9 cellular contexts compared by ENCODE assay signal in the genomic region with DNA sequence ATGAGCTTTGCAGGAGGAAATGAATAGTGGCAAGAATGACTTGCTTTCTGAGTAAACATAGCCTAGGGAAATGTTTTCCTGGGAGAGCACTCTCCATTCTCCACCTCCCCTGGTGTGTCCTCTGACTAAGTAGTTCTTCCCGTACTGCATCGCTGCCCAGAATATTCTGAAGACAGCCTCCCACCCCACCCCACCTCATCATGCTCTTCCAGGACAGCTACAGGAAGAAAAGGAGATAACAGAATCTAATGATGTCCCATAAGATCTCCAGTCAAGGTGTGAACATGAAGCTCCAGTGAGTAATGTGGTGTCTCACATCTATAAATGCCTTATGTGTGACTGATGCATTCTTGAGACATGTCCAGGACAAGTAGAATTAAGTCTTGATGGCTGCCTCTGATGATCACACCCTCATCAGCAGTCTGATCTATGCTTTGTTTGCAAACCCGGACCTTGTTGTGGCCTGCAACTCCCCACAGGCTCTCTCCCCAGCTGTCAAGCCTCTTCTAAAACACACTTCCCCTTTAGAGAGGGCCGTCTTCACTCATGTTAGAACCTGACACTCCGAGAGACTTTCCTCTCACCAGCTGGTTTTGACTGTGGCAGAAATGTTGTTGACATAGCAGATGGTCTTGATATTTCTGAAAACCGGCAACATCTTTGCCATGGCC.
DNase-seq lines count a peak whose midpoint lies in the region; ATAC-seq, FAIRE-seq and TF ChIP-seq lines count a peak whose summit lies in the region.
"Had no signal": no experiment of that assay in that cellular context is flagged by ENCODE, and none has a peak within 500 bp of the region (broad histone marks: within the 10 kb centered on the region; RNA-seq: fewer than 3 reads in every experiment).

No MANE protein-coding gene starts in this region.

- no peak overlapping the region for H3K4me3 Mint-ChIP-seq in astrocyte (ENCODE audit: unreplicated experiment)
- H3K4me3 Mint-ChIP-seq in natural killer cell, result no peak overlapping the region
- H3K4me3 Mint-ChIP-seq in activated T-helper 2 cell treated with anti-CD3 and anti-CD28 coated beads, Interferon-gamma antibody, Interleukin-2, Interleukin-4, amounts not matched to agents 10 μg/mL and 5 μg/mL and 100 μg/mL, durations not matched to agents 14 hours and 24 hours and 36 hours (ENCODE audit: low read depth), result no peak overlapping the region

- TF ChIP-seq POLR2A in GM12892 (IDR thresholded peaks at IDR 0.05; ENCODE audit: low read depth, low read length), result no peak

- H3K27ac Mint-ChIP-seq in astrocyte (ENCODE audit: unreplicated experiment) (peak overlapping the region; percentile 98), natural killer cell (peak overlapping the region in 1 of 2 donors; percentile 78)
- no peak overlapping the region for H3K27ac Mint-ChIP-seq in activated T-helper 2 cell treated with anti-CD3 and anti-CD28 coated beads, Interferon-gamma antibody, Interleukin-2, Interleukin-4, amounts not matched to agents 10 μg/mL and 5 μg/mL and 100 μg/mL, durations not matched to agents 14 hours and 24 hours and 36 hours

- H3K36me3 Mint-ChIP-seq in astrocyte (ENCODE audit: low read depth, unreplicated experiment) (no peaks in the 10 kb centered on the region), natural killer cell (no peaks in the 10 kb centered on the region)
- no peaks in the 10 kb centered on the region for H3K36me3 Mint-ChIP-seq in activated T-helper 2 cell treated with anti-CD3 and anti-CD28 coated beads, Interferon-gamma antibody, Interleukin-2, Interleukin-4, amounts not matched to agents 10 μg/mL and 5 μg/mL and 100 μg/mL, durations not matched to agents 14 hours and 24 hours and 36 hours (ENCODE audit: low read depth)

- H3K79me2 ChIP-seq in astrocyte (ENCODE audit: insufficient read depth, low read length), result no peaks in the 10 kb centered on the region

- H4K20me1 ChIP-seq in astrocyte (ENCODE audit: insufficient read depth, low read length), result no peaks in the 10 kb centered on the region

- peaks cover 20% of the 10 kb centered on the region for H3K4me1 ChIP-seq in astrocyte (ENCODE audit: insufficient read depth, low read length)

- no peaks in the 10 kb centered on the region for H3K27me3 ChIP-seq in astrocyte (ENCODE audit: insufficient read depth, low read length)

- TF ChIP-seq CTCF in astrocyte (IDR thresholded peaks at IDR 0.05; ENCODE audit: insufficient read depth, low read depth, low read length) (no peak), natural killer cell (IDR thresholded peaks at IDR 0.05) (no peak)

- FAIRE-seq in astrocyte (lab: Jason Lieb, UNC) (peak; percentile 99), GM12892 (lab: Jason Lieb, UNC) (no peak)

- H2AFZ ChIP-seq in astrocyte (ENCODE audit: low read depth, low read length), result peak overlapping the region; percentile 57

- H3K4me2 ChIP-seq in astrocyte (ENCODE audit: low read length), result peak overlapping the region; percentile 74

- peak overlapping the region; percentile 75 for H3K27ac ChIP-seq in astrocyte (ENCODE audit: low read depth, low read length)
- H3K27ac ChIP-seq: neutrophil had no signal

- intact Hi-C loops in natural killer cell (cut with micrococcal nuclease), result no loop called here
- intact Hi-C loops in activated T-helper 2 cell treated with anti-CD3 and anti-CD28 coated beads, Interferon-gamma antibody, Interleukin-2, Interleukin-4, amounts not matched to agents 10 μg/mL and 5 μg/mL and 100 μg/mL, durations not matched to agents 14 hours and 24 hours and 36 hours (cut with micrococcal nuclease), result loop anchor here (2.0 kb wide), 1 partner anchor 17 kb away; no protein-coding TSS in a partner anchor

- peak overlapping the region; percentile 36 for H3K9ac ChIP-seq in astrocyte (ENCODE audit: low read length)

- H3K4me3 ChIP-seq in astrocyte (ENCODE audit: insufficient read depth, low read depth, low read length), result peak overlapping the region; percentile 12

- H3K36me3 ChIP-seq in astrocyte (ENCODE audit: insufficient read depth, low read length), result no peaks in the 10 kb centered on the region
- H3K36me3 ChIP-seq: neutrophil had no signal

- H3K9me3 Mint-ChIP-seq in astrocyte (ENCODE audit: unreplicated experiment), result peaks cover 4% of the 10 kb centered on the region
- peaks cover 0 to 2% of the 10 kb centered on the region in 2 donors for H3K9me3 Mint-ChIP-seq in natural killer cell
- peaks cover 12% of the 10 kb centered on the region for H3K9me3 Mint-ChIP-seq in activated T-helper 2 cell treated with anti-CD3 and anti-CD28 coated beads, Interferon-gamma antibody, Interleukin-2, Interleukin-4, amounts not matched to agents 10 μg/mL and 5 μg/mL and 100 μg/mL, durations not matched to agents 14 hours and 24 hours and 36 hours

- H3K27me3 Mint-ChIP-seq in astrocyte (ENCODE audit: low read depth, unreplicated experiment) (no peaks in the 10 kb centered on the region), natural killer cell (ENCODE audit: low read depth in 2 of 2) (no peaks in the 10 kb centered on the region)
- no peaks in the 10 kb centered on the region for H3K27me3 Mint-ChIP-seq in activated T-helper 2 cell treated with anti-CD3 and anti-CD28 coated beads, Interferon-gamma antibody, Interleukin-2, Interleukin-4, amounts not matched to agents 10 μg/mL and 5 μg/mL and 100 μg/mL, durations not matched to agents 14 hours and 24 hours and 36 hours (ENCODE audit: low read depth)

- H3K9me3 ChIP-seq in astrocyte (ENCODE audit: insufficient read depth, low read depth, low read length), result peaks cover 5% of the 10 kb centered on the region
- H3K9me3 ChIP-seq: neutrophil had no signal

- DNase-seq in Kasumi-1 (lab: John Stamatoyannopoulos, UW) (peak; percentile 95 to 96), astrocyte (ENCODE audit: low read depth) (peak; percentile 66), natural killer cell (no peak), ecto neural progenitor cell (ENCODE audit: low spot score) (no peak), NCI-H146 treated with DMSO at 0.1 percent for 48 hours (lab: John Stamatoyannopoulos, UW; ENCODE audit: unreplicated experiment) (no peak), GM12892 (ENCODE audit: insufficient read length) (no peak)
- DNase-seq in activated T-helper 2 cell treated with anti-CD3 and anti-CD28 coated beads, Interferon-gamma antibody, Interleukin-2, Interleukin-4, amounts not matched to agents 10 μg/mL and 5 μg/mL and 100 μg/mL, durations not matched to agents 14 hours and 24 hours and 36 hours (ENCODE audit: low spot score), result no peak

- ATAC-seq in GM18502 (IDR thresholded peaks at IDR 0.05; ENCODE audit: poor library complexity, unreplicated experiment) (peak; percentile 80), natural killer cell (peak; percentile 38 to 60 (median 50))

- H3K4me1 Mint-ChIP-seq in astrocyte (ENCODE audit: low read depth, unreplicated experiment), result peaks cover 37% of the 10 kb centered on the region
- peaks cover 0 to 7% of the 10 kb centered on the region in 2 donors for H3K4me1 Mint-ChIP-seq in natural killer cell
- H3K4me1 Mint-ChIP-seq in activated T-helper 2 cell treated with anti-CD3 and anti-CD28 coated beads, Interferon-gamma antibody, Interleukin-2, Interleukin-4, amounts not matched to agents 10 μg/mL and 5 μg/mL and 100 μg/mL, durations not matched to agents 14 hours and 24 hours and 36 hours (ENCODE audit: low read depth), result peaks cover 2% of the 10 kb centered on the region

Comparison
In these comparisons a context has a peak if more than half of its experiments do, and no peak if none do; other contexts are left out.
1. DNase-seq: peak in Kasumi-1 (2 of 2) and astrocyte (single experiment); none in natural killer cell (single experiment), ecto neural progenitor cell (single experiment), NCI-H146 treated with DMSO at 0.1 percent for 48 hours (single experiment), activated T-helper 2 cell treated with anti-CD3 and anti-CD28 coated beads, Interferon-gamma antibody, Interleukin-2, Interleukin-4, amounts not matched to agents 10 μg/mL and 5 μg/mL and 100 μg/mL, durations not matched to agents 14 hours and 24 hours and 36 hours (single experiment) and GM12892 (single experiment).